ENCODE assay signal across 19 cellular contexts in genomic region chr1:219171192-219171935, GRCh38. TPM values are rescaled to one million over a fixed set of nuclear protein-coding genes. Genes with fewer than 3 reads are reported as not detected.
DNase-seq lines count a peak whose midpoint lies in the region; TF ChIP-seq lines count a peak whose summit lies in the region.
"Had no signal": no experiment of that assay in that cellular context is flagged by ENCODE, and none has a peak within 500 bp of the region (broad histone marks: within the 10 kb centered on the region; RNA-seq: fewer than 3 reads in every experiment).

No MANE protein-coding gene starts in this region.

- no peak for TF ChIP-seq RAD21 in Ishikawa (IDR thresholded peaks at IDR 0.05; ENCODE audit: low read depth)

- H3K27me3 ChIP-seq in adipocyte (replicated peaks; ENCODE audit: control insufficient read depth, insufficient read depth, low read length) = no peaks in the 10 kb centered on the region
- H3K27me3 ChIP-seq: neutrophil, SJSA1, testis had no signal

- no peak for TF ChIP-seq CTCF in fibroblast of villous mesenchyme (IDR thresholded peaks at IDR 0.05; ENCODE audit: insufficient read depth, low read depth, low read length)

- peak overlapping the region; percentile 23 for H3K9ac ChIP-seq in adipocyte (ENCODE audit: low read length)

- DNase-seq in AML-193 (lab: John Stamatoyannopoulos, UW) (peak; percentile 59 to 65), adipocyte (ENCODE audit: low read depth) (peak; percentile 70), fibroblast of villous mesenchyme (ENCODE audit: low read depth) (peak; percentile 42), NCI-H1694 (lab: John Stamatoyannopoulos, UW) (no peak), NK-92 (lab: John Stamatoyannopoulos, UW; ENCODE audit: unreplicated experiment) (no peak), caudate nucleus (lab: John Stamatoyannopoulos, UW) (no peak), substantia nigra (lab: John Stamatoyannopoulos, UW) (no peak)
- DNase-seq: activated CD4-positive, alpha-beta T cell treated with anti-CD3 and anti-CD28 coated beads, Interleukin-2, amount 50 U/mL, for 1 hour; activated naive CD8-positive, alpha-beta T cell treated with anti-CD3 and anti-CD28 coated beads, Interleukin-2, amount 10 ng/mL, durations not matched to agents 7 days and 5 days; activated T-cell treated with anti-CD3 and anti-CD28 coated beads, Interleukin-2, amount 50 U/mL, for 4 hours; effector memory CD8-positive, alpha-beta T cell; islet precursor cell; NCI-H187 treated with DMSO at 0.1 percent for 48 hours; stimulated activated CD4-positive, alpha-beta T cell treated with anti-CD3 and anti-CD28 coated beads, Interleukin-2, amount 100 ng/mL, for 48 hours; testis had no signal

- TF ChIP-seq EP300 in Ishikawa (IDR thresholded peaks at IDR 0.05; ENCODE audit: borderline replicate concordance) = no peak; the same call in 1 of the 2 replicates

- no peak overlapping the region for H3K27ac ChIP-seq in caudate nucleus (ENCODE audit: low read depth, low read length)
- no peak overlapping the region for H3K27ac ChIP-seq in substantia nigra (ENCODE audit: low read depth, low read length, poor library complexity, severe bottlenecking)
- H3K27ac ChIP-seq: neutrophil, SJSA1, testis had no signal

- peak overlapping the region; percentile 23 for H3K4me3 ChIP-seq in adipocyte (ENCODE audit: low read length)
- H3K4me3 ChIP-seq in fibroblast of villous mesenchyme (ENCODE audit: low read depth, low read length) = no peak overlapping the region
- H3K4me3 ChIP-seq: GM23338, SJSA1, testis had no signal

- H3K36me3 ChIP-seq in adipocyte (ENCODE audit: control insufficient read depth, insufficient read depth, low read length, severe bottlenecking) = no peaks in the 10 kb centered on the region
- H3K36me3 ChIP-seq: neutrophil, SJSA1 had no signal

- peaks cover 37% of the 10 kb centered on the region for H3K4me1 ChIP-seq in adipocyte (ENCODE audit: control insufficient read depth, insufficient read depth, low read length)

- no peaks in the 10 kb centered on the region for H3K9me3 ChIP-seq in adipocyte (ENCODE audit: control insufficient read depth, low read length)
- H3K9me3 ChIP-seq: neutrophil, SJSA1, testis had no signal

TF ChIP-seq in Ishikawa, 13 proteins besides CTCF, POLR2A, EP300 and RAD21:
- TF ChIP-seq MAX (IDR thresholded peaks at IDR 0.05) (peak; percentile 26; the same call in 1 of the 2 replicates), REST (IDR thresholded peaks at IDR 0.05; ENCODE audit: low read depth) (no peak), CEBPB (IDR thresholded peaks at IDR 0.05) (peak; percentile 98), TAF1 (IDR thresholded peaks at IDR 0.05; ENCODE audit: low read depth) (no peak), NFIC (IDR thresholded peaks at IDR 0.05) (peak; percentile 26; the same call in 1 of the 2 replicates), FOXM1 (IDR thresholded peaks at IDR 0.05; ENCODE audit: borderline replicate concordance, low read depth) (no peak), YY1 (IDR thresholded peaks at IDR 0.05; ENCODE audit: low read depth) (no peak), TEAD4 (IDR thresholded peaks at IDR 0.05) (peak; percentile 63), TCF12 (IDR thresholded peaks at IDR 0.05; ENCODE audit: low read depth) (0 out of 2 replicates have a peak, but pooled peaks have one; percentile 21)

RNA-seq across cellular contexts. Expression of gene LYPLAL1, which starts 2.3 kb away (rescaled TPM):
- total RNA-seq in fibroblast of villous mesenchyme = 15.5 and 25.9 TPM in 2 replicates

Comparison
In these comparisons a context has a peak if more than half of its experiments do, and no peak if none do; other contexts are left out.
1. DNase-seq: peak in AML-193 (2 of 2), adipocyte (single experiment) and fibroblast of villous mesenchyme (single experiment); none in NCI-H1694 (single experiment), NK-92 (single experiment), caudate nucleus (0 of 61) and substantia nigra (0 of 49).